8 cellular contexts compared by ENCODE assay signal in the genomic region with DNA sequence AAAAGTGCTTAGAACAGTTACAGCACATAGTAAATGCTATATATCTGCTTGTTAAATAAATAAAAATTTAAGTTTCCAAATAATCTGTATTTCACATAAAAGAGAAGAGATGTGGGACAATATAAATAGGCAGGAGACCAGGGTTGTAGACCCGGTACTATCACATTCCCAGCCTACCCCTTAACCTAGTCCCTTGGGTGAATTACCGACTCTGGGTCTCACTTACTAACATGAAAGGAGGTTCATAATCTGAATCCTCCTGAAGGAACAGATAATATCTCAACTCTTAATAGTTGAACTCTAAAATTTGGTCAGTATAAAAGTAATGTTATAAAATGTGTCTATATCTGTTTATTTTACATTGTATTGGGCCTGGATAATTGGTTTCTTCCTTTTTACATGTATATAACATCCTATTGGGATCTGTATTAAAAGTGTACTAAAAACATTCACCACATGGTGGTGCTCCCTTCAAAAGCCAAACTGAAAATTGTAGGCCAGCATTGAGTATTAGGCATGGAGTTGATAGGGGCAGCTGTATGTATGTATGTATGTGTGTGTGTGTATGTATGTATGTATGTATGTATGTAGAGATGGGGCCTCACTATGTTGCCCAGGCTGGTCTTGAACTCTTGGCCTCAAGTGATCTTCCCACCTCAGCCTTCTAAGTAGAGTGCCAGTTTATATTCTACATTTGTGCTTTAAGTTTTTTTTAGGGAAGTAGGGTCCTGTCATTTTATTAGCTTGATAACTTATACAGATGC.
DNase-seq lines count a peak whose midpoint lies in the region; ATAC-seq and TF ChIP-seq lines count a peak whose summit lies in the region.

No MANE protein-coding gene starts in this region.

- BruUV-seq in A673 (replicated peaks; lab: Mats Ljungman, UMichigan), result no TSS peak

- POLR2A ChIA-PET in A673 (lab: Charles Lee; ENCODE audit: low non-redundant PET), result no interaction called here

- DNase-seq in A673 (ENCODE audit: low spot score) (peak; percentile 84), GM06990 (ENCODE audit: extremely low read depth, insufficient read length) (no peak), NCI-H1694 (lab: John Stamatoyannopoulos, UW) (peak; percentile 49), T-helper 17 cell (no peak), fibroblast of the aortic adventitia (ENCODE audit: low read depth) (peak; percentile 87), osteocyte (ENCODE audit: extremely low spot score, unreplicated experiment) (no peak), T1000 (lab: John Stamatoyannopoulos, UW) (no peak)
- DNase-seq in activated naive CD4-positive, alpha-beta T cell treated with anti-CD3 and anti-CD28 coated beads, Interleukin-2, amount 10 ng/mL, durations not matched to agents 7 days and 5 days, result no peak

- peaks cover 10% of the 10 kb centered on the region for H3K9me3 Mint-ChIP-seq in osteocyte (ENCODE audit: unreplicated experiment)
- H3K9me3 Mint-ChIP-seq in activated naive CD4-positive, alpha-beta T cell treated with anti-CD3 and anti-CD28 coated beads, Interleukin-2, amount 10 ng/mL, durations not matched to agents 7 days and 5 days, result peaks cover 7% of the 10 kb centered on the region

- no peak overlapping the region for H3K27ac ChIP-seq in A673 (ENCODE audit: low read depth, low read length, poor library complexity, severe bottlenecking)

- CTCF ChIA-PET in A673 (lab: Charles Lee), result interaction anchor here (0.6 to 1.6 kb wide), 3 partner anchors 69 to 224 kb away, joined by 3 to 5 read pairs (median 4); no protein-coding TSS in a partner anchor
- CTCF ChIA-PET in activated naive CD4-positive, alpha-beta T cell treated with anti-CD3 and anti-CD28 coated beads, Interleukin-2, amount 10 ng/mL, durations not matched to agents 7 days and 5 days (lab: Charles Lee), result interaction anchor here (0.7 to 3.1 kb wide), 8 partner anchors 44 to 228 kb away, joined by 3 to 13 read pairs (median 6); no protein-coding TSS in a partner anchor

- no peaks in the 10 kb centered on the region for H3K36me3 ChIP-seq in A673 (ENCODE audit: insufficient read depth, low read length, poor library complexity, severe bottlenecking)
- H3K36me3 ChIP-seq in GM06990 (ENCODE audit: control insufficient read depth, insufficient read depth, low read length), result no peaks in the 10 kb centered on the region

- no peak overlapping the region for H3K27ac Mint-ChIP-seq in T-helper 17 cell
- no peak overlapping the region for H3K27ac Mint-ChIP-seq in osteocyte (ENCODE audit: unreplicated experiment)
- H3K27ac Mint-ChIP-seq in activated naive CD4-positive, alpha-beta T cell treated with anti-CD3 and anti-CD28 coated beads, Interleukin-2, amount 10 ng/mL, durations not matched to agents 7 days and 5 days, result no peak overlapping the region

- TF ChIP-seq CTCF in A673 (conservative IDR thresholded peaks at IDR 0.05; ENCODE audit: low read depth, low read length), result peak; percentile 73
- TF ChIP-seq CTCF in GM06990 (IDR thresholded peaks at IDR 0.05; ENCODE audit: insufficient read depth, low read length, poor library complexity, severe bottlenecking), result peak; percentile 45
- peak; percentile 66 for TF ChIP-seq CTCF in fibroblast of the aortic adventitia (IDR thresholded peaks at IDR 0.05; ENCODE audit: insufficient read depth, low read length)
- peak; percentile 77 for TF ChIP-seq CTCF in osteocyte (IDR thresholded peaks at IDR 0.05)

- intact Hi-C loops in A673 (cut with micrococcal nuclease; ENCODE audit: unreplicated experiment), result loop anchor here (2.0 to 5.0 kb wide), 3 partner anchors 92 to 276 kb away; no protein-coding TSS in a partner anchor

- H3K27me3 ChIP-seq in A673 (replicated peaks; ENCODE audit: insufficient read depth, low read depth, low read length, poor library complexity) (no peaks in the 10 kb centered on the region), GM06990 (replicated peaks; ENCODE audit: control insufficient read depth, insufficient read depth, low read length) (no peaks in the 10 kb centered on the region)

- H3K36me3 Mint-ChIP-seq in T-helper 17 cell (ENCODE audit: low read depth) (peaks cover 4% of the 10 kb centered on the region), osteocyte (ENCODE audit: unreplicated experiment) (peaks cover 6% of the 10 kb centered on the region)
- H3K36me3 Mint-ChIP-seq in activated naive CD4-positive, alpha-beta T cell treated with anti-CD3 and anti-CD28 coated beads, Interleukin-2, amount 10 ng/mL, durations not matched to agents 7 days and 5 days, result peaks cover 2% of the 10 kb centered on the region

- H3K27me3 Mint-ChIP-seq in T-helper 17 cell, result no peaks in the 10 kb centered on the region
- no peaks in the 10 kb centered on the region for H3K27me3 Mint-ChIP-seq in osteocyte (ENCODE audit: unreplicated experiment)
- no peaks in the 10 kb centered on the region for H3K27me3 Mint-ChIP-seq in activated naive CD4-positive, alpha-beta T cell treated with anti-CD3 and anti-CD28 coated beads, Interleukin-2, amount 10 ng/mL, durations not matched to agents 7 days and 5 days

- peaks cover 16% of the 10 kb centered on the region for H3K9me3 ChIP-seq in A673 (ENCODE audit: low read depth, low read length, poor library complexity, severe bottlenecking)
- no peaks in the 10 kb centered on the region for H3K9me3 ChIP-seq in T-helper 17 cell (ENCODE audit: control insufficient read depth, low read length, poor library complexity, severe bottlenecking)

- H3K4me1 ChIP-seq in A673 (ENCODE audit: insufficient read depth, low read length, poor library complexity, severe bottlenecking), result no peaks in the 10 kb centered on the region

- H3K4me3 ChIP-seq in A673 (ENCODE audit: low read depth, low read length, poor library complexity, severe bottlenecking) (no peak overlapping the region), GM06990 (replicated peaks; ENCODE audit: low read depth, low read length) (no peak overlapping the region), fibroblast of the aortic adventitia (ENCODE audit: low read depth, low read length) (no peak overlapping the region)

- ATAC-seq in T-helper 17 cell, result peak; percentile 62

- H3K4me3 Mint-ChIP-seq in T-helper 17 cell, result no peak overlapping the region
- H3K4me3 Mint-ChIP-seq in osteocyte (ENCODE audit: unreplicated experiment), result no peak overlapping the region
- no peak overlapping the region for H3K4me3 Mint-ChIP-seq in activated naive CD4-positive, alpha-beta T cell treated with anti-CD3 and anti-CD28 coated beads, Interleukin-2, amount 10 ng/mL, durations not matched to agents 7 days and 5 days

- H3K4me1 Mint-ChIP-seq in T-helper 17 cell, result peaks cover 37% of the 10 kb centered on the region
- peaks cover 30% of the 10 kb centered on the region for H3K4me1 Mint-ChIP-seq in osteocyte (ENCODE audit: unreplicated experiment)
- H3K4me1 Mint-ChIP-seq in activated naive CD4-positive, alpha-beta T cell treated with anti-CD3 and anti-CD28 coated beads, Interleukin-2, amount 10 ng/mL, durations not matched to agents 7 days and 5 days, result peaks cover 18% of the 10 kb centered on the region

Comparison
In these comparisons a context has a peak if more than half of its experiments do, and no peak if none do; other contexts are left out.
1. DNase-seq: peak in A673 (single experiment), NCI-H1694 (single experiment) and fibroblast of the aortic adventitia (single experiment); none in GM06990 (single experiment), T-helper 17 cell (0 of 3), osteocyte (single experiment), T1000 (single experiment) and activated naive CD4-positive, alpha-beta T cell treated with anti-CD3 and anti-CD28 coated beads, Interleukin-2, amount 10 ng/mL, durations not matched to agents 7 days and 5 days (single experiment).
2. Peak in every context shown above with its lines, with median percentiles within 50 percentile points of each other: CTCF ChIP-seq.